9 cellular contexts compared by ENCODE assay signal in the genomic region with DNA sequence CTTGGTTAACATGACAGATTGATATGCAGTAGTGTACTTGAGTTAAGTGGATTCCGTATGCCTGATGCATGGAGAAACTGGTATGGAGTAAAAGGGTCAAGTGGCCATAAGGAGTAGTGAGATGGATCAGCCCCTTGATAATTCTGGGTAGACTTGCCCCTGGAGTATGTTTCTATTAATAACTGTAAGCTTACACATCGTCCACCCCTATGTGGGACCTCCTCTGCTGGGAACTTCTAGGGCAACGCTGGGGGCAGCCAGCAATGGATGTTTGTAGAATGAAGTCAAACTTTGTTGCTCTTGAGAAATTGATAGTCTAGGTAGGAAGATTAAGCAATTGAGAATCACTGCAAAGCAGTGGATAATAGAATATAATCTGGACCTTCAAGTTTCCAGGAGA. TPM values are rescaled to one million over a fixed set of nuclear protein-coding genes. Genes with fewer than 3 reads are reported as not detected.
DNase-seq lines count a peak whose midpoint lies in the region; TF ChIP-seq lines count a peak whose summit lies in the region.
"Had no signal": no experiment of that assay in that cellular context is flagged by ENCODE, and none has a peak within 500 bp of the region (broad histone marks: within the 10 kb centered on the region; RNA-seq: fewer than 3 reads in every experiment).

No MANE protein-coding gene starts in this region.

- H3K27me3 Mint-ChIP-seq in progenitor cell of endocrine pancreas: no peaks in the 10 kb centered on the region

- H3K4me1 Mint-ChIP-seq in progenitor cell of endocrine pancreas (ENCODE audit: low read depth): peaks cover 53% of the 10 kb centered on the region

- H3K27ac Mint-ChIP-seq in progenitor cell of endocrine pancreas: peak overlapping the region; percentile 86

- H3K9me3 Mint-ChIP-seq in progenitor cell of endocrine pancreas (ENCODE audit: low read depth): peaks cover 3% of the 10 kb centered on the region

- H3K4me3 Mint-ChIP-seq in progenitor cell of endocrine pancreas (ENCODE audit: low read depth): peak overlapping the region; percentile 69

- DNase-seq in NCI-H1417 (lab: John Stamatoyannopoulos, UW): peak; percentile 36 to 95 (median 89)
- no peak for DNase-seq in NCI-H1417 treated with DMSO at 0.1 percent for 48 hours (lab: John Stamatoyannopoulos, UW)
- peak; percentile 98 for DNase-seq in NCI-H187 treated with DMSO at 0.1 percent for 48 hours (lab: John Stamatoyannopoulos, UW)
- peak; percentile 91 for DNase-seq in choroid plexus epithelial cell (ENCODE audit: low read depth)
- no peak for DNase-seq in progenitor cell of endocrine pancreas (ENCODE audit: low spot score, unreplicated experiment)
- no peak for DNase-seq in OCI-M1 (lab: John Stamatoyannopoulos, UW)
- no peak for DNase-seq in KG1 (lab: John Stamatoyannopoulos, UW)
- DNase-seq in KBM-7: no peak

- TF ChIP-seq CTCF in choroid plexus epithelial cell (conservative IDR thresholded peaks at IDR 0.05; ENCODE audit: low read depth, low read length): no peak
- TF ChIP-seq CTCF in progenitor cell of endocrine pancreas (IDR thresholded peaks at IDR 0.05; ENCODE audit: unreplicated experiment): no peak

- no peak overlapping the region for H3K4me3 ChIP-seq in choroid plexus epithelial cell (ENCODE audit: low read depth, low read length)
- H3K4me3 ChIP-seq: breast epithelium had no signal

- in situ Hi-C loops in KBM-7 (cut with MboI; ENCODE audit: low pct_unique_long_range_greater_than_20kb, low sequenced_read_pairs): no loop called here

- H3K36me3 Mint-ChIP-seq in progenitor cell of endocrine pancreas (ENCODE audit: insufficient read depth): peaks cover 17% of the 10 kb centered on the region

RNA-seq across cellular contexts. Expression of a gene that starts 3.5 kb away (rescaled TPM):
- total RNA-seq in progenitor cell of endocrine pancreas: 228 and 231 TPM in 2 replicates

Comparison
In these comparisons a context has a peak if more than half of its experiments do, and no peak if none do; other contexts are left out.
1. DNase-seq: peak in NCI-H1417 (3 of 3), NCI-H187 treated with DMSO at 0.1 percent for 48 hours (single experiment) and choroid plexus epithelial cell (single experiment); none in NCI-H1417 treated with DMSO at 0.1 percent for 48 hours (single experiment), progenitor cell of endocrine pancreas (single experiment), OCI-M1 (single experiment), KG1 (single experiment) and KBM-7 (single experiment).